Comparison of ENCODE assay signal across 29 cellular contexts in the genomic region with DNA sequence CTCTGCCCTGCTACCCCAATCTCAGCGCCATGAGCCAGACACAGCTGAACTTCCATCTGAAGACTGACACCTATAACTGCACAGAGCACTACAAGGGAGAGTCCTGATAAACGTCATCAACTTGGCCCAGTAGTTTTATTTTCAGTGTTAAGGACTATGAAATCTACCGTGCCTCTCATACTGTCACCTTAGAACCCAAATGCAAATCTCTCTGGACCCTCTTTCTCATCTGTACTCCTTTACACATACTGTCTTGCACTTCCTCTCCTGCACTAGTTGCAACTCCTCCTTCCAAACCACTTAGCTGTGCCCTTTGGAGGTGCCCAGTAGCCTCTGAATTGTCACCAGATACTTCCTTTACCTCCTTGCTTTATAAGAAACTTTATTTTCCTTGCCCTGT.
"Had no signal": no experiment of that assay in that cellular context is flagged by ENCODE, and none has a peak within 500 bp of the region (broad histone marks: within the 10 kb centered on the region; RNA-seq: fewer than 3 reads in every experiment).

No MANE protein-coding gene starts in this region.

- H3K9me3 Mint-ChIP-seq: effector memory CD8-positive, alpha-beta T cell; endodermal cell; mesothelial cell of epicardium had no signal

- H3K36me3 ChIP-seq: esophagus squamous epithelium, gastrocnemius medialis, heart right ventricle, left lung, lower lobe of right lung had no signal

- H3K27me3 Mint-ChIP-seq: effector memory CD8-positive, alpha-beta T cell; naive B cell had no signal

- H3K4me1 Mint-ChIP-seq: naive B cell; naive thymus-derived CD8-positive, alpha-beta T cell had no signal

- H3K4me1 ChIP-seq: gastrocnemius medialis, heart right ventricle, left lung, lower lobe of right lung had no signal

- DNase-seq: dermis blood vessel endothelial cell; dorsolateral prefrontal cortex; effector CD8-positive, alpha-beta T cell; effector memory CD8-positive, alpha-beta T cell; endodermal cell; erythroblast; esophagus squamous epithelium; foreskin fibroblast; foreskin melanocyte; gastrocnemius medialis; glutamatergic neuron; head of caudate nucleus; heart right ventricle; hippocampal formation; left cardiac atrium; left ventricle myocardium superior; lower lobe of right lung; mesenchymal stem cell; mucosa of descending colon; naive B cell; naive thymus-derived CD8-positive, alpha-beta T cell had no signal

- FAIRE-seq: endometrium, islet of Langerhans, keratinocyte had no signal

- H3K27ac ChIP-seq: coronary artery, dorsolateral prefrontal cortex, epithelial cell of prostate, esophagus squamous epithelium, gastrocnemius medialis, heart right ventricle, left lung, lower lobe of right lung had no signal

- H3K36me3 Mint-ChIP-seq: mesothelial cell of epicardium; naive B cell; naive thymus-derived CD8-positive, alpha-beta T cell had no signal

- H3K9me3 ChIP-seq: esophagus squamous epithelium, gastrocnemius medialis, left lung, lower lobe of right lung, mucosa of descending colon had no signal

- H3K4me3 Mint-ChIP-seq: effector memory CD8-positive, alpha-beta T cell; endodermal cell; mesothelial cell of epicardium; naive B cell; naive thymus-derived CD8-positive, alpha-beta T cell had no signal

- H3K27me3 ChIP-seq: esophagus squamous epithelium, gastrocnemius medialis, heart right ventricle, left lung had no signal

- H3K27ac Mint-ChIP-seq: effector memory CD8-positive, alpha-beta T cell; endodermal cell; mesothelial cell of epicardium; naive B cell; naive thymus-derived CD8-positive, alpha-beta T cell had no signal

- H3K4me3 ChIP-seq: coronary artery, dorsolateral prefrontal cortex, esophagus squamous epithelium, gastrocnemius medialis, heart right ventricle, left lung, lower lobe of right lung, mucosa of descending colon had no signal

- ATAC-seq: effector memory CD8-positive, alpha-beta T cell; esophagus mucosa; gastrocnemius medialis; heart right ventricle; left cardiac atrium; left lung; left ventricle myocardium superior; lower lobe of right lung; mucosa of descending colon; naive thymus-derived CD8-positive, alpha-beta T cell had no signal
